7 cellular contexts compared by ENCODE assay signal in the genomic region with DNA sequence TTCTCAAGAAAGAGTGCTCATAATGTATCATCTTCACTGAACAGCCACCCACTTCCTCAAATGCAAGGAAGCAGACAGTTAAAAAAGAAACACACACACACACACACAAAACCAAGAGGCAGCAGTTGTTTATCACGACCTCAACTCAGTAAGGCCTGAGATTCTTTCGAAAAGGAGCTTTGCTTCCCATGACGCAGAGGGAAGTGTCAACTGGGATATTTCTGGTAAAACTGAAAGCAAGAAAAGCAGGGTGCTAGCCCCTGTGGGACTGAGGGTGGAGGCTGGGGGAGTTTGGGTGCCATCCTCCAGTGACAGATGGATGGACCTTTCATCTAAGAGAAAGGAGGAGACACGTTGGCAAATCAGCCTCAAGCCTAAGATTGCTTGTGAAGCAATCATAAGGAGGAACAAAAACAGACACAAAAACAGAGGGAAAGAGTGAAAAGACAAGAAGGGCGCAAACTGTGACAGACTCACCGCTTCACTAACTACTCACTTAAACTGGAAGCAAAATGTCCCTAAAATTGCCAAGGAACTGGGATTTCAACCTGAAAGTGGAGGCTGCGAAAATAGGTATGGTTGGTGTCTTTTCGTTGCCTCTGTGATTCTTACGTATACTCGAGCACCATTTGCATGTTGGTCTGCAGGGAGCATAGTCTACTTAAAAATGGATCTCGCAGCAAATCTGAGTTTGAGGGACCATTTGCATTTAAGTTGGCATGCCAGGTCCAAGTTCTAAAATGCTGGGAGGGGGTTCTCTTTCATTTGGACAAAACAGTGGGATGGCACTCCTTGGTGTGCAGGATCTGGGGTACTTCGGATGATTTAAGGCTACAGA. TPM values are rescaled to one million over a fixed set of nuclear protein-coding genes. Genes with fewer than 3 reads are reported as not detected.
A peak's percentile ranks its signal among the peaks of the same experiment; 100 is the strongest.
DNase-seq lines count a peak whose midpoint lies in the region; ATAC-seq lines count a peak whose summit lies in the region.

Gene ARHGAP25 (plus strand): TSS at position 124 of the 838 bp plus-strand sequence. CDS start 389 bp downstream, at position 513.

- H3K4me3 ChIP-seq in H7 (ENCODE audit: insufficient read depth, low read depth, low read length), result no peak within 1 kb of the TSS

- peak; percentile 49 for ATAC-seq in GM19397 (IDR thresholded peaks at IDR 0.05; ENCODE audit: unreplicated experiment)
- ATAC-seq in HG03354 (IDR thresholded peaks at IDR 0.05; ENCODE audit: poor library complexity, severe bottlenecking, unreplicated experiment), result peak; percentile 58
- peak; percentile 51 for ATAC-seq in left ventricle myocardium superior

- intact Hi-C loops in left ventricle myocardium superior (cut with micrococcal nuclease), result no loop called here

- no peaks in the 10 kb centered on the region for H3K36me3 ChIP-seq in H7 (replicated peaks; ENCODE audit: control insufficient read depth, insufficient read depth, low read length)

- DNase-seq in activated CD4-positive, alpha-beta T cell treated with anti-CD3 and anti-CD28 coated beads, Interleukin-2, amount 50 U/mL, for 1 hour, result peak; percentile 30
- DNase-seq in left ventricle myocardium superior (no peak), H7 (no peak), 8988T (no peak)
- DNase-seq in stimulated activated naive CD4-positive, alpha-beta T cell treated with Interleukin-2 at 50 U/mL for 16 hours (lab: John Stamatoyannopoulos, UW), result peak; percentile 58

- H3K27me3 ChIP-seq in H7 (ENCODE audit: control insufficient read depth, insufficient read depth, low read length), result no peaks in the 10 kb centered on the region

RNA-seq across cellular contexts. Expression of gene ARHGAP25, which starts in this region (rescaled TPM):
- total RNA-seq in left ventricle myocardium superior, result 5.4 TPM
- total RNA-seq in H7 (2014; rRNA removed; shearing (Covaris generic)), result 4.1 and 6.3 TPM in 2 replicates

Comparison
In these comparisons a context has a peak if more than half of its experiments do, and no peak if none do; other contexts are left out.
1. DNase-seq: peak in activated CD4-positive, alpha-beta T cell treated with anti-CD3 and anti-CD28 coated beads, Interleukin-2, amount 50 U/mL, for 1 hour (single experiment) and stimulated activated naive CD4-positive, alpha-beta T cell treated with Interleukin-2 at 50 U/mL for 16 hours (single experiment); none in left ventricle myocardium superior (single experiment), H7 (single experiment) and 8988T (single experiment).
2. Peak in every context shown above with its lines, with median percentiles within 50 percentile points of each other: ATAC-seq.